17 cellular contexts compared by ENCODE assay signal in the genomic region with DNA sequence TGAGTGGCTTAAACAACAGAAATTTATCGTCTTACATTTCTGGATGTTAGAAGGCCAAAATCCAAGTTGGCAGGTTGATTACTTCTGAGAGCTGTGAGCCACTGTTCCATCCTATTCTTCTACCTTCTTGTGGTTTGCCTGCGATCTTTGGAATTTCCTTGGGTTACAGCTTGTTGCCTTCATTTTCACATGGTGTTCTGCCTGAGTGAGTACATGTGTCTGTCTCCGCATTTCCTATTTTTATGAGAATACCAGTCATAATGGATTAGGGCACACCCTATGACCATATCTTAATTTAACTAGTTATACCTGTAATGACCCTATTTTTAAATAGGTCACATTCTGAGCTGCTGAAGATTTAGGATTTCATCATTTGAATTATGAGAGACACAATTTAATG.
"Had no signal": no experiment of that assay in that cellular context is flagged by ENCODE, and none has a peak within 500 bp of the region (broad histone marks: within the 10 kb centered on the region; RNA-seq: fewer than 3 reads in every experiment).

No MANE protein-coding gene starts in this region.

- DNase-seq: activated CD4-positive, alpha-beta T cell treated with anti-CD3 and anti-CD28 coated beads, Interleukin-2, amount 50 U/mL, for 4 hours; activated CD4-positive, CD25-positive, alpha-beta regulatory T cell treated with anti-CD3 and anti-CD28 coated beads, Interleukin-2, amount 50 U/mL, for 72 hours; activated effector memory CD4-positive, alpha-beta T cell treated with Interleukin-2 at 50 U/mL for 16 hours; activated T-cell treated with anti-CD3 and anti-CD28 coated beads, Interleukin-2, amount 50 U/mL, for 24 hours; adrenal gland; body of pancreas; central memory CD4-positive, alpha-beta T cell; effector memory CD4-positive, alpha-beta T cell; heart left ventricle; left lung; naive B cell; pancreas; stimulated activated CD4-positive, alpha-beta T cell treated with anti-CD3 and anti-CD28 coated beads, Interleukin-12 subunit alpha, Interleukin-12 subunit beta, amount 100 ng/mL, for 4 hours; stimulated activated CD4-positive, alpha-beta T cell treated with anti-CD3 and anti-CD28 coated beads, Interleukin-2, amount 100 ng/mL, for 24 hours; SW 1271; upper lobe of right lung had no signal

- H3K4me3 ChIP-seq: adrenal gland, body of pancreas, heart left ventricle, left lung, pancreas, thoracic aorta, upper lobe of right lung had no signal

- ATAC-seq: body of pancreas, heart left ventricle, left lung, pancreas, upper lobe of right lung had no signal
